21 cellular contexts compared by ENCODE assay signal in the genomic region with DNA sequence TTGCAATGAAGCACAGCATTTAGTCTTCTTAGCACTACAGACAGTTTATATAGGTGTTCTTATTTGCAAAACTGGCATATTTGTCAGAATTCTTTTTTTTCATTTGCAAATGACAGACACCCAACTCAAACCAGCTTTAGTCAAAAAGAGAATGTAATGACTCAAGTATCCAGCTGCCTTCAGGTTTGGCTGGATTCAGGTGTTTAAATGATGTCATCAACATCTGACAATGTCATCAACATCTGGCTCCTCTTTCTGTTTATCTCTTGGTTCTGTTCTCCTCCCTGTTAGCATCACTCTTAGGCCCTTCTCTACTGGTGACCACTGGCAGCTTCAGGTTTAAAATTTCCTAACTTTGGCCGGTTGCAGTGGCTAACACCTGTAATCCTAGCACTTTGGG. TPM values are rescaled to one million over a fixed set of nuclear protein-coding genes. Genes with fewer than 3 reads are reported as not detected.
"Had no signal": no experiment of that assay in that cellular context is flagged by ENCODE, and none has a peak within 500 bp of the region (broad histone marks: within the 10 kb centered on the region; RNA-seq: fewer than 3 reads in every experiment).

No MANE protein-coding gene starts in this region.

- H3K9me3 Mint-ChIP-seq: activated B cell treated with CpG ODN at 0.5 μM for 24 hours; activated CD4-positive, alpha-beta memory T cell treated with anti-CD3 and anti-CD28 coated beads for 36 hours; activated naive CD8-positive, alpha-beta T cell treated with anti-CD3 and anti-CD28 coated beads for 36 hours; effector memory CD8-positive, alpha-beta T cell; stimulated activated effector memory CD8-positive, alpha-beta T cell treated with anti-CD3 and anti-CD28 coated beads, Interleukin-12 subunit alpha, Interleukin-12 subunit beta, amount 100 ng/mL, for 72 hours had no signal

- H3K27ac ChIP-seq: cardiac muscle cell, thoracic aorta had no signal

- H3K4me2 ChIP-seq: smooth muscle cell had no signal

- H3K4me3 ChIP-seq: cardiac muscle cell, left lung, pancreas, right lobe of liver, smooth muscle cell, thoracic aorta had no signal

- H3K4me3 Mint-ChIP-seq: activated B cell treated with CpG ODN at 0.5 μM for 24 hours; activated CD4-positive, alpha-beta memory T cell treated with anti-CD3 and anti-CD28 coated beads for 36 hours; activated naive CD8-positive, alpha-beta T cell treated with anti-CD3 and anti-CD28 coated beads for 36 hours; effector memory CD8-positive, alpha-beta T cell; natural killer cell; stimulated activated effector memory CD8-positive, alpha-beta T cell treated with anti-CD3 and anti-CD28 coated beads, Interleukin-12 subunit alpha, Interleukin-12 subunit beta, amount 100 ng/mL, for 72 hours had no signal

- ATAC-seq: effector memory CD8-positive, alpha-beta T cell; natural killer cell had no signal

- DNase-seq: activated B cell treated with CpG ODN at 0.5 μM for 24 hours; activated CD4-positive, alpha-beta memory T cell treated with anti-CD3 and anti-CD28 coated beads for 36 hours; activated CD4-positive, alpha-beta T cell treated with anti-CD3 and anti-CD28 coated beads for 4 hours; activated naive CD4-positive, alpha-beta T cell; activated naive CD8-positive, alpha-beta T cell treated with anti-CD3 and anti-CD28 coated beads for 36 hours; amniotic stem cell; dermis blood vessel endothelial cell; effector memory CD8-positive, alpha-beta T cell; foreskin fibroblast; glutamatergic neuron; kidney; left lung; natural killer cell; right lobe of liver; stimulated activated CD4-positive, alpha-beta T cell treated with anti-CD3 and anti-CD28 coated beads, Interleukin-4, amount 100 ng/mL, for 1 hour had no signal

- H3K27me3 Mint-ChIP-seq: activated CD4-positive, alpha-beta memory T cell treated with anti-CD3 and anti-CD28 coated beads for 36 hours had no signal

- H3K36me3 Mint-ChIP-seq: activated CD4-positive, alpha-beta memory T cell treated with anti-CD3 and anti-CD28 coated beads for 36 hours; activated naive CD8-positive, alpha-beta T cell treated with anti-CD3 and anti-CD28 coated beads for 36 hours; natural killer cell; stimulated activated effector memory CD8-positive, alpha-beta T cell treated with anti-CD3 and anti-CD28 coated beads, Interleukin-12 subunit alpha, Interleukin-12 subunit beta, amount 100 ng/mL, for 72 hours had no signal

- H3K36me3 ChIP-seq: cardiac muscle cell, pancreas, right lobe of liver, thoracic aorta had no signal

- H3K27me3 ChIP-seq: cardiac muscle cell, left lung, right lobe of liver had no signal

- H3K27ac Mint-ChIP-seq: activated CD4-positive, alpha-beta memory T cell treated with anti-CD3 and anti-CD28 coated beads for 36 hours; activated naive CD8-positive, alpha-beta T cell treated with anti-CD3 and anti-CD28 coated beads for 36 hours; effector memory CD8-positive, alpha-beta T cell; natural killer cell; stimulated activated effector memory CD8-positive, alpha-beta T cell treated with anti-CD3 and anti-CD28 coated beads, Interleukin-12 subunit alpha, Interleukin-12 subunit beta, amount 100 ng/mL, for 72 hours had no signal

- H3K9me3 ChIP-seq: left lung, pancreas, right lobe of liver, thoracic aorta had no signal

RNA-seq across cellular contexts. Expression of a gene that starts 18.9 kb away (rescaled TPM):
- total RNA-seq: activated B cell treated with CpG ODN at 0.5 μM for 24 hours; activated CD4-positive, alpha-beta memory T cell treated with anti-CD3 and anti-CD28 coated beads for 36 hours; activated naive CD8-positive, alpha-beta T cell treated with anti-CD3 and anti-CD28 coated beads for 36 hours; chondrocyte; dermis blood vessel endothelial cell; natural killer cell had no signal
- polyA plus RNA-seq: cardiac muscle cell, smooth muscle cell had no signal
